ENCODE assay signal across 15 cellular contexts in genomic region chr16:22225060-22225459, GRCh38. TPM values are rescaled to one million over a fixed set of nuclear protein-coding genes. Genes with fewer than 3 reads are reported as not detected.
DNase-seq lines count a peak whose midpoint lies in the region; ATAC-seq and TF ChIP-seq lines count a peak whose summit lies in the region.
"Had no signal": no experiment of that assay in that cellular context is flagged by ENCODE, and none has a peak within 500 bp of the region (broad histone marks: within the 10 kb centered on the region; RNA-seq: fewer than 3 reads in every experiment).

No MANE protein-coding gene starts in this region.

- no peak for TF ChIP-seq POLR2A in sigmoid colon (IDR thresholded peaks at IDR 0.05)

- peak overlapping the region; percentile 6; the same call in 1 of the 2 replicates for H3K4me3 Mint-ChIP-seq in WTC11
- no peak overlapping the region for H3K4me3 Mint-ChIP-seq in activated T-cell treated with anti-CD3 and anti-CD28 coated beads, Interleukin-2, amount 50 U/mL, for 72 hours
- H3K4me3 Mint-ChIP-seq: activated CD4-positive, alpha-beta memory T cell treated with anti-CD3 and anti-CD28 coated beads for 36 hours; activated T-helper 1 cell treated with anti-CD3 and anti-CD28 coated beads, Interleukin-12 subunit alpha, Interleukin-12 subunit beta, Interleukin-2, Interleukin-4 antibody, amounts not matched to agents 30 ng/mL and 10 ng/mL and 1 ng/mL, durations not matched to agents 14 hours and 24 hours and 36 hours; naive B cell had no signal

- H3K9me3 ChIP-seq in iPS-15b (ENCODE audit: control insufficient read depth, insufficient read depth, low read length) (no peaks in the 10 kb centered on the region), sigmoid colon (no peaks in the 10 kb centered on the region)
- H3K9me3 ChIP-seq: tibial nerve had no signal

- ATAC-seq in WTC11 (peak; percentile 80), left lobe of liver (no peak), HG02571 (IDR thresholded peaks at IDR 0.05; ENCODE audit: unreplicated experiment) (no peak)
- ATAC-seq in activated T-cell treated with anti-CD3 and anti-CD28 coated beads, Interleukin-2, amount 50 U/mL, for 72 hours (replicated peaks in 1 of 2) = no peak

- H3K36me3 ChIP-seq in iPS-15b (ENCODE audit: control insufficient read depth, insufficient read depth, low read length) (peaks cover 2% of the 10 kb centered on the region), sigmoid colon (peaks cover 0 to 48% (median 14%) of the 10 kb centered on the region in 4 donors)

- POLR2A ChIA-PET in WTC11 (lab: Charles Lee) = interaction anchor here (0.9 kb wide), 1 partner anchor 34 kb away, joined by 4 read pairs; no protein-coding TSS in a partner anchor

- DNase-seq in Ammon's horn (ENCODE audit: low spot score) (peak; percentile 56), WTC11 (ENCODE audit: low spot score) (peak; percentile 21), sigmoid colon (peak; percentile 89), left lobe of liver (ENCODE audit: low spot score) (no peak), NCI-H2227 treated with DMSO at 0.1 percent for 48 hours (lab: John Stamatoyannopoulos, UW) (no peak)
- no peak for DNase-seq in activated T-cell treated with anti-CD3 and anti-CD28 coated beads, Interleukin-2, amount 50 U/mL, for 72 hours
- DNase-seq: activated CD4-positive, alpha-beta memory T cell treated with anti-CD3 and anti-CD28 coated beads for 36 hours; naive B cell; NCI-H2029; NCI-H524 treated with DMSO at 0.1 percent for 48 hours; PC-9 had no signal

- H3K4me1 ChIP-seq in iPS-15b (ENCODE audit: control insufficient read depth, insufficient read depth, low read length) (peaks cover 8% of the 10 kb centered on the region), sigmoid colon (peaks cover 0 to 32% (median 19%) of the 10 kb centered on the region in 4 donors)

- no peaks in the 10 kb centered on the region for H3K27me3 ChIP-seq in iPS-15b (ENCODE audit: control insufficient read depth, insufficient read depth, low read length)
- no peaks in the 10 kb centered on the region for H3K27me3 ChIP-seq in sigmoid colon
- H3K27me3 ChIP-seq: tibial nerve had no signal

- H3K27ac Mint-ChIP-seq in WTC11 = peak overlapping the region; percentile 92
- no peak overlapping the region for H3K27ac Mint-ChIP-seq in activated T-cell treated with anti-CD3 and anti-CD28 coated beads, Interleukin-2, amount 50 U/mL, for 72 hours
- H3K27ac Mint-ChIP-seq: activated CD4-positive, alpha-beta memory T cell treated with anti-CD3 and anti-CD28 coated beads for 36 hours; activated T-helper 1 cell treated with anti-CD3 and anti-CD28 coated beads, Interleukin-12 subunit alpha, Interleukin-12 subunit beta, Interleukin-2, Interleukin-4 antibody, amounts not matched to agents 30 ng/mL and 10 ng/mL and 1 ng/mL, durations not matched to agents 14 hours and 24 hours and 36 hours had no signal

- peaks cover 21% of the 10 kb centered on the region for H3K4me1 Mint-ChIP-seq in WTC11
- peaks cover 11% of the 10 kb centered on the region for H3K4me1 Mint-ChIP-seq in activated T-cell treated with anti-CD3 and anti-CD28 coated beads, Interleukin-2, amount 50 U/mL, for 72 hours (ENCODE audit: low read depth)

- H3K27ac ChIP-seq in sigmoid colon = peak overlapping the region in 3 of 4 donors; percentile 70 to 79 (median 71)
- H3K27ac ChIP-seq: PC-9 had no signal

- TF ChIP-seq CTCF in WTC11 (IDR thresholded peaks at IDR 0.05) (no peak), sigmoid colon (IDR thresholded peaks at IDR 0.05) (no peak)

- intact Hi-C loops in sigmoid colon (cut with DNase I) = no loop called here

- H3K27me3 Mint-ChIP-seq in WTC11 (ENCODE audit: low read depth) = no peaks in the 10 kb centered on the region
- no peaks in the 10 kb centered on the region for H3K27me3 Mint-ChIP-seq in activated T-cell treated with anti-CD3 and anti-CD28 coated beads, Interleukin-2, amount 50 U/mL, for 72 hours (ENCODE audit: low read depth)
- H3K27me3 Mint-ChIP-seq: activated CD4-positive, alpha-beta memory T cell treated with anti-CD3 and anti-CD28 coated beads for 36 hours; naive B cell had no signal

- H3K4me3 ChIP-seq in iPS-15b (ENCODE audit: low read depth, low read length) = no peak overlapping the region
- H3K4me3 ChIP-seq in sigmoid colon = no peak overlapping the region
- H3K4me3 ChIP-seq: PC-9, tibial nerve had no signal

- H3K36me3 Mint-ChIP-seq in WTC11 = peaks cover 10% of the 10 kb centered on the region
- H3K36me3 Mint-ChIP-seq in activated T-cell treated with anti-CD3 and anti-CD28 coated beads, Interleukin-2, amount 50 U/mL, for 72 hours (ENCODE audit: insufficient read depth in 2 of 2) = peaks cover 3 to 10% of the 10 kb centered on the region in 2 donors
- H3K36me3 Mint-ChIP-seq: naive B cell had no signal

- CTCF ChIA-PET in WTC11 (lab: Charles Lee) = interaction anchor here (0.6 to 1.7 kb wide), 6 partner anchors 17 to 105 kb away, joined by 3 to 7 read pairs (median 4); no protein-coding TSS in a partner anchor

- H3K9me3 Mint-ChIP-seq in WTC11 = no peaks in the 10 kb centered on the region
- H3K9me3 Mint-ChIP-seq in activated T-cell treated with anti-CD3 and anti-CD28 coated beads, Interleukin-2, amount 50 U/mL, for 72 hours = no peaks in the 10 kb centered on the region
- H3K9me3 Mint-ChIP-seq: activated CD4-positive, alpha-beta memory T cell treated with anti-CD3 and anti-CD28 coated beads for 36 hours; activated T-helper 1 cell treated with anti-CD3 and anti-CD28 coated beads, Interleukin-12 subunit alpha, Interleukin-12 subunit beta, Interleukin-2, Interleukin-4 antibody, amounts not matched to agents 30 ng/mL and 10 ng/mL and 1 ng/mL, durations not matched to agents 14 hours and 24 hours and 36 hours; naive B cell had no signal

- 86 to 93% methylated on average over 7 of the region's 7 CpGs for WGBS in sigmoid colon, 2 donors

- TF ChIP-seq EP300 in sigmoid colon (IDR thresholded peaks at IDR 0.05) = peak; percentile 39 to 80 (median 48)

- H3K9ac ChIP-seq in iPS-15b (ENCODE audit: low read depth, low read length) = peak overlapping the region; percentile 38

TF ChIP-seq in WTC11, 78 proteins besides CTCF, POLR2A, EP300 and RAD21:
- TF ChIP-seq PRDM15 (CRISPR knock-in tag; IDR thresholded peaks at IDR 0.05) (0 out of 2 replicates have a peak, but pooled peaks have one; percentile 23), MLX (CRISPR knock-in tag; IDR thresholded peaks at IDR 0.05) (no peak)

RNA-seq across cellular contexts. Expression of gene EEF2K, which starts 19.0 kb away (rescaled TPM):
- total RNA-seq in WTC11 (2021) (23.8 to 27.7 TPM (median 26.7 TPM) in 3 replicates), sigmoid colon (10 to 100 TPM; 37.2 to 54.8 (median 44.2) TPM), left lobe of liver (17.7 TPM)
- polyA plus RNA-seq in sigmoid colon = 10 to 100 TPM in 1 of 3 donors, 1 to 10 TPM in 2; 3.6 to 10.5 (median 3.7) TPM
- total RNA-seq in activated T-cell treated with anti-CD3 and anti-CD28 coated beads, Interleukin-2, amount 50 U/mL, for 72 hours = 10 to 100 TPM; 19.4 to 23.9 TPM

Comparison
In these comparisons a context has a peak if more than half of its experiments do, and no peak if none do; other contexts are left out.
1. DNase-seq: peak in Ammon's horn (single experiment), WTC11 (single experiment) and sigmoid colon (single experiment); none in activated T-cell treated with anti-CD3 and anti-CD28 coated beads, Interleukin-2, amount 50 U/mL, for 72 hours (0 of 2), left lobe of liver (single experiment) and NCI-H2227 treated with DMSO at 0.1 percent for 48 hours (single experiment).